Comparison of ENCODE assay signal across 24 cellular contexts in the genomic region with DNA sequence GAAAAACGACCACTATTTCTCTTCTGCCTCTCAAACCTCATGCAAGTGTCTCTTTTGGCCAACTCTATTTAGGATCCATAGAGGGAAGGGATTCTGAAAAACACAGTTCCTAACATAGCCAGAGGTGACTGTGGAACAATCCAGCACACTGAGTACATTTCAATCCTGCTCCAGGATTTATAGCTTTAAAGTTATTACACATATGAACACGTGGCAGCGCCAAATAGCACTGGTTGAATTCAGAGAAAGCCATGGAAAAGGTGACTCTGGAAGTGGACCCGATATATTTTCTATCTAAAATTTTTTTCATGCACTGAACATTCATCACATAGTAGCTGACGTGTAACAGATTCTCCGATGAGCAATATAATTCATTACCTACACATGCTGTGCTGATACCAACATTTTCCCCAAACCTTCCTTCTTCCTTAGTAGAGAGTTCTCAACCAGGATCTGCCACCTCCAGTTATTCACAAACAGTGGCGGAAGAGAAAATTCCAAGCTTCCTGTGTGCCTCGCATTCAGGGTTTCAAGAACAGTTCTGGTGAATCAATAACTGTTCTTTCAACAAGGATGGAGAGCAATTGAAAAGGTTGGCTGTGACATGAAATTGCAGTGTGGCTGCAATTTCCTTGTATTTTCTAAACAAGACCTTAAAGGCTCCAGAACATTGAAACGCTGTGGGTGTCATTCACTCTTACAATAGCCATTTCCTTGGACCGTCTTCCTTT. TPM values are rescaled to one million over a fixed set of nuclear protein-coding genes. Genes with fewer than 3 reads are reported as not detected.
A peak's percentile ranks its signal among the peaks of the same experiment; 100 is the strongest.
DNase-seq lines count a peak whose midpoint lies in the region; ATAC-seq and TF ChIP-seq lines count a peak whose summit lies in the region.
"Had no signal": no experiment of that assay in that cellular context is flagged by ENCODE, and none has a peak within 500 bp of the region (broad histone marks: within the 10 kb centered on the region; RNA-seq: fewer than 3 reads in every experiment).

No MANE protein-coding gene starts in this region.

- no peaks in the 10 kb centered on the region for H3K9me2 ChIP-seq in GM23338 (ENCODE audit: insufficient read depth)
- no peaks in the 10 kb centered on the region for H3K9me2 ChIP-seq in OCI-LY7 (ENCODE audit: insufficient read depth, low read length)
- no peaks in the 10 kb centered on the region for H3K9me2 ChIP-seq in hepatocyte (replicated peaks; ENCODE audit: insufficient read depth)

- H3K27me3 Mint-ChIP-seq in GM23338 (ENCODE audit: insufficient read depth, low read depth, poor library complexity) = peaks cover 3% of the 10 kb centered on the region
- H3K27me3 Mint-ChIP-seq in activated CD8-positive, alpha-beta T cell treated with anti-CD3 and anti-CD28 coated beads for 36 hours = peaks cover 4% of the 10 kb centered on the region

- H3K4me3 ChIP-seq in GM23338 (no peak overlapping the region), OCI-LY7 (ENCODE audit: low read depth, low read length, poor library complexity, severe bottlenecking) (no peak overlapping the region), hepatocyte (no peak overlapping the region), mucosa of descending colon (no peak overlapping the region), mammary epithelial cell (replicated peaks in 1 of 3; ENCODE audit: insufficient read depth in 1 of 3, low read depth in 2 of 3, low read length in 3 of 3) (no peak overlapping the region)
- H3K4me3 ChIP-seq: A549, BLaER1, MG63, SK-N-MC had no signal

- H3K9me3 ChIP-seq in OCI-LY7 (ENCODE audit: low read length) (no peaks in the 10 kb centered on the region), hepatocyte (ENCODE audit: low read depth) (no peaks in the 10 kb centered on the region), mucosa of descending colon (no peaks in the 10 kb centered on the region), mammary epithelial cell (replicated peaks; ENCODE audit: insufficient read depth, low read length) (no peaks in the 10 kb centered on the region)
- H3K9me3 ChIP-seq: A549, BLaER1, MG63 had no signal

- H3K79me2 ChIP-seq in GM23338 (replicated peaks; ENCODE audit: insufficient read depth) = no peaks in the 10 kb centered on the region
- H3K79me2 ChIP-seq in OCI-LY7 (ENCODE audit: insufficient read depth, low read depth, low read length) = no peaks in the 10 kb centered on the region
- H3K79me2 ChIP-seq in hepatocyte = no peaks in the 10 kb centered on the region
- H3K79me2 ChIP-seq in mammary epithelial cell (ENCODE audit: insufficient read depth, low read length) = no peaks in the 10 kb centered on the region

- H3K36me3 ChIP-seq in GM23338 (ENCODE audit: insufficient read depth) (no peaks in the 10 kb centered on the region), OCI-LY7 (ENCODE audit: insufficient read depth, low read length) (no peaks in the 10 kb centered on the region), hepatocyte (replicated peaks; ENCODE audit: insufficient read depth, low read depth) (no peaks in the 10 kb centered on the region), mucosa of descending colon (ENCODE audit: low read depth) (no peaks in the 10 kb centered on the region), mammary epithelial cell (ENCODE audit: insufficient read depth, low read length) (no peaks in the 10 kb centered on the region)
- H3K36me3 ChIP-seq: BLaER1, MG63 had no signal

- H3K27ac ChIP-seq in GM23338 (ENCODE audit: low read depth) (no peak overlapping the region), OCI-LY7 (ENCODE audit: low read depth, low read length, poor library complexity, severe bottlenecking) (no peak overlapping the region), hepatocyte (peak overlapping the region; percentile 71), mammary epithelial cell (ENCODE audit: insufficient read depth, low read depth, low read length) (no peak overlapping the region)
- H3K27ac ChIP-seq: A549, BLaER1, KMS-11, SK-N-MC had no signal

- WGBS in hepatocyte (ENCODE audit: low lambda C conversion rate, missing lambda C conversion rate) = 78% methylated on average over 10 of the region's 10 CpGs
- WGBS in mammary epithelial cell (ENCODE audit: low coverage, missing lambda C conversion rate) = 86% methylated on average over 10 of the region's 10 CpGs

- H3K4me1 Mint-ChIP-seq in GM23338 = no peaks in the 10 kb centered on the region; the same call in 2 of the 3 replicates
- H3K4me1 Mint-ChIP-seq in activated CD8-positive, alpha-beta T cell treated with anti-CD3 and anti-CD28 coated beads for 36 hours (ENCODE audit: low read depth) = no peaks in the 10 kb centered on the region
- H3K4me1 Mint-ChIP-seq: CD4-positive, alpha-beta memory T cell had no signal

- CTCF ChIA-PET in OCI-LY7 (lab: Charles Lee; ENCODE audit: unreplicated experiment) = no interaction called here
- CTCF ChIA-PET in activated CD8-positive, alpha-beta T cell treated with anti-CD3 and anti-CD28 coated beads for 36 hours (lab: Charles Lee) = no interaction called here
- CTCF ChIA-PET in mammary epithelial cell (lab: Charles Lee; ENCODE audit: low non-redundant PET) = no interaction called here

- H3F3A ChIP-seq in GM23338 (replicated peaks; ENCODE audit: low read depth) = no peaks in the 10 kb centered on the region

- no peaks in the 10 kb centered on the region for H3K36me3 Mint-ChIP-seq in GM23338 (ENCODE audit: low read depth)
- H3K36me3 Mint-ChIP-seq in activated CD8-positive, alpha-beta T cell treated with anti-CD3 and anti-CD28 coated beads for 36 hours (ENCODE audit: low read depth) = no peaks in the 10 kb centered on the region
- H3K36me3 Mint-ChIP-seq in activated naive CD4-positive, alpha-beta T cell treated with anti-CD3 and anti-CD28 coated beads, Interleukin-2, amount 50 U/mL, for 72 hours = no peaks in the 10 kb centered on the region
- H3K36me3 Mint-ChIP-seq: CD4-positive, alpha-beta memory T cell had no signal

- peak in 1 of 2 experiments; percentile 15; a peak in 2 of 4 replicates for TF ChIP-seq CTCF in GM23338 (conservative IDR thresholded peaks at IDR 0.05; ENCODE audit: low read depth in 2 of 2)
- TF ChIP-seq CTCF in OCI-LY7 (conservative IDR thresholded peaks at IDR 0.05; ENCODE audit: low read length) = no peak
- no peak for TF ChIP-seq CTCF in hepatocyte (IDR thresholded peaks at IDR 0.05; ENCODE audit: poor library complexity)
- no peak for TF ChIP-seq CTCF in mucosa of descending colon (IDR thresholded peaks at IDR 0.05)
- TF ChIP-seq CTCF in activated CD8-positive, alpha-beta T cell treated with anti-CD3 and anti-CD28 coated beads for 36 hours (IDR thresholded peaks at IDR 0.05) = no peak
- no peak for TF ChIP-seq CTCF in mammary epithelial cell (conservative IDR thresholded peaks at IDR 0.05 in 1 of 2, IDR thresholded peaks at IDR 0.05 in 1 of 2; ENCODE audit: extremely low read depth in 1 of 2, insufficient read depth in 1 of 2, low read depth in 1 of 2, low read length in 2 of 2)

- H3K27me3 ChIP-seq in GM23338 (ENCODE audit: insufficient read depth) (no peaks in the 10 kb centered on the region), hepatocyte (no peaks in the 10 kb centered on the region), mammary epithelial cell (ENCODE audit: insufficient read depth, low read length) (no peaks in the 10 kb centered on the region)
- H3K27me3 ChIP-seq: BLaER1, MG63 had no signal

- intact Hi-C loops in OCI-LY7 (cut with micrococcal nuclease; ENCODE audit: unreplicated experiment) = no loop called here
- intact Hi-C loops in mucosa of descending colon (cut with DNase I, micrococcal nuclease) = no loop called here
- intact Hi-C loops in activated CD8-positive, alpha-beta T cell treated with anti-CD3 and anti-CD28 coated beads for 36 hours (cut with micrococcal nuclease) = no loop called here
- intact Hi-C loops in mammary epithelial cell (cut with micrococcal nuclease) = no loop called here

- POLR2A ChIA-PET in OCI-LY7 (lab: Charles Lee) = no interaction called here
- POLR2A ChIA-PET in activated CD8-positive, alpha-beta T cell treated with anti-CD3 and anti-CD28 coated beads for 36 hours (lab: Charles Lee) = no interaction called here

- no TSS peak for BruUV-seq in OCI-LY7 (replicated peaks; lab: Mats Ljungman, UMichigan)
- BruUV-seq in mammary epithelial cell (replicated peaks; lab: Mats Ljungman, UMichigan) = no TSS peak

- peak overlapping the region; percentile 47; the same call in 1 of the 2 replicates for H2AFZ ChIP-seq in GM23338
- peak overlapping the region; percentile 57; the same call in 1 of the 2 replicates for H2AFZ ChIP-seq in OCI-LY7 (ENCODE audit: low read length)
- H2AFZ ChIP-seq in hepatocyte = peak overlapping the region; percentile 6
- H2AFZ ChIP-seq in mammary epithelial cell (ENCODE audit: low read depth, low read length) = no peak overlapping the region

- no peak overlapping the region for H3K4me2 ChIP-seq in GM23338
- H3K4me2 ChIP-seq in OCI-LY7 (ENCODE audit: low read length) = no peak overlapping the region
- H3K4me2 ChIP-seq in hepatocyte = peak overlapping the region; percentile 34
- no peak overlapping the region for H3K4me2 ChIP-seq in mammary epithelial cell (ENCODE audit: insufficient read depth, low read depth, low read length)
- H3K4me2 ChIP-seq: A549, BLaER1, KMS-11 had no signal

- H3K4me3 Mint-ChIP-seq in GM23338 = no peak overlapping the region
- no peak overlapping the region for H3K4me3 Mint-ChIP-seq in activated CD8-positive, alpha-beta T cell treated with anti-CD3 and anti-CD28 coated beads for 36 hours
- H3K4me3 Mint-ChIP-seq: CD4-positive, alpha-beta memory T cell had no signal

- H3K9ac ChIP-seq in mammary epithelial cell (ENCODE audit: insufficient read depth, low read length) = no peak overlapping the region
- H3K9ac ChIP-seq: BLaER1, KMS-11 had no signal

- H3K9me3 Mint-ChIP-seq in GM23338 = no peaks in the 10 kb centered on the region
- H3K9me3 Mint-ChIP-seq in activated CD8-positive, alpha-beta T cell treated with anti-CD3 and anti-CD28 coated beads for 36 hours = no peaks in the 10 kb centered on the region
- no peaks in the 10 kb centered on the region for H3K9me3 Mint-ChIP-seq in activated naive CD4-positive, alpha-beta T cell treated with anti-CD3 and anti-CD28 coated beads, Interleukin-2, amount 50 U/mL, for 72 hours
- H3K9me3 Mint-ChIP-seq: CD4-positive, alpha-beta memory T cell had no signal

- H3K4me1 ChIP-seq in GM23338 (ENCODE audit: insufficient read depth) (no peaks in the 10 kb centered on the region), OCI-LY7 (ENCODE audit: insufficient read depth, low read length, poor library complexity, severe bottlenecking) (peaks cover 3% of the 10 kb centered on the region), hepatocyte (ENCODE audit: insufficient read depth) (peaks cover 9% of the 10 kb centered on the region), mucosa of descending colon (ENCODE audit: low read depth) (peaks cover 13% of the 10 kb centered on the region), mammary epithelial cell (ENCODE audit: insufficient read depth, low read length) (no peaks in the 10 kb centered on the region)
- H3K4me1 ChIP-seq: A549, BLaER1 had no signal

- DNase-seq in GM23338 (ENCODE audit: low spot score) (no peak), OCI-LY7 (ENCODE audit: low spot score) (no peak), hepatocyte (ENCODE audit: low spot score) (no peak), mucosa of descending colon (peak in 1 of 3 donors; percentile 42), Kasumi-1 (lab: John Stamatoyannopoulos, UW) (no peak), mammary epithelial cell (no peak)
- DNase-seq in activated CD8-positive, alpha-beta T cell treated with anti-CD3 and anti-CD28 coated beads for 36 hours = no peak
- DNase-seq in activated naive CD4-positive, alpha-beta T cell treated with anti-CD3 and anti-CD28 coated beads, Interleukin-2, amount 50 U/mL, for 72 hours (ENCODE audit: low spot score in 2 of 2) = no peak
- DNase-seq: CD4-positive, alpha-beta memory T cell; GF-D8; MG63; NCI-H1092; NCI-H1436 treated with DMSO at 0.1 percent for 48 hours; NCI-H2029 treated with DMSO at 0.1 percent for 48 hours; NCI-H2171 treated with DMSO at 0.1 percent for 48 hours; NCI-H446; NCI-H526 treated with DMSO at 0.1 percent for 48 hours; SHP77 had no signal

- dilution Hi-C loops in mammary epithelial cell (cut with HindIII; ENCODE audit: low sequenced_read_pairs) = loop anchor here (25.0 kb wide), 1 partner anchor 146 kb away; no protein-coding TSS in a partner anchor

- in situ Hi-C loops in mammary epithelial cell (cut with MboI; ENCODE audit: low sequenced_read_pairs in 2 of 2) = loop anchor here (10.0 to 25.0 kb wide), 2 partner anchors 149 to 396 kb away; no protein-coding TSS in a partner anchor

- no peaks in the 10 kb centered on the region for H4K20me1 ChIP-seq in GM23338 (replicated peaks; ENCODE audit: insufficient read depth)
- H4K20me1 ChIP-seq in OCI-LY7 (ENCODE audit: insufficient read depth, low read length) = no peaks in the 10 kb centered on the region
- H4K20me1 ChIP-seq in hepatocyte (ENCODE audit: insufficient read depth, poor library complexity, severe bottlenecking) = no peaks in the 10 kb centered on the region
- no peaks in the 10 kb centered on the region for H4K20me1 ChIP-seq in mammary epithelial cell (ENCODE audit: insufficient read depth, low read length)
- H4K20me1 ChIP-seq: BLaER1 had no signal

- ATAC-seq in GM23338 = no peak
- ATAC-seq in mucosa of descending colon = peak; percentile 82
- ATAC-seq in activated CD8-positive, alpha-beta T cell treated with anti-CD3 and anti-CD28 coated beads for 36 hours = no peak
- no peak for ATAC-seq in activated naive CD4-positive, alpha-beta T cell treated with anti-CD3 and anti-CD28 coated beads, Interleukin-2, amount 50 U/mL, for 72 hours
- ATAC-seq: A549 had no signal

- no peak overlapping the region for H3K27ac Mint-ChIP-seq in GM23338
- H3K27ac Mint-ChIP-seq in activated CD8-positive, alpha-beta T cell treated with anti-CD3 and anti-CD28 coated beads for 36 hours = no peak overlapping the region
- no peak overlapping the region for H3K27ac Mint-ChIP-seq in activated naive CD4-positive, alpha-beta T cell treated with anti-CD3 and anti-CD28 coated beads, Interleukin-2, amount 50 U/mL, for 72 hours

RNA-seq across cellular contexts. Expression of a gene that starts 25.7 kb away (rescaled TPM):
- total RNA-seq in GM23338 (2014; rRNA removed; shearing (Covaris generic)) = not detected in 2 replicates
- polyA plus RNA-seq in GM23338 (2016; fragmentation: Nextera tagmentation; extraction: Ambion mirVana) = not detected in 2 replicates
- not detected in 2 replicates for total RNA-seq in OCI-LY7 (2014; rRNA removed; shearing (Covaris generic))
- total RNA-seq in OCI-LY7 (2022) = not detected in 2 replicates
- total RNA-seq in hepatocyte = 2,638 and 3,184 TPM in 2 replicates
- 3,342 and 4,943 TPM in 2 replicates for polyA plus RNA-seq in hepatocyte
- total RNA-seq in mucosa of descending colon = 1 to 10 TPM in 1 of 3 donors, under 1 TPM in 1, not detected in 1; 0.51 to 2.1 TPM
- not detected for total RNA-seq in activated CD8-positive, alpha-beta T cell treated with anti-CD3 and anti-CD28 coated beads for 36 hours
- total RNA-seq in activated naive CD4-positive, alpha-beta T cell treated with anti-CD3 and anti-CD28 coated beads, Interleukin-2, amount 50 U/mL, for 72 hours = not detected
- not detected for total RNA-seq in mammary epithelial cell
- not detected for polyA plus RNA-seq in mammary epithelial cell
- not detected for polyA minus RNA-seq in mammary epithelial cell
- total RNA-seq: CD4-positive, alpha-beta memory T cell; H4; RPMI7951 had no signal
- polyA plus RNA-seq: CD4-positive, alpha-beta memory T cell had no signal

Comparison
In these comparisons a context has a peak if more than half of its experiments do, and no peak if none do; other contexts are left out.
1. RNA of a gene that starts 25.7 kb away (total RNA-seq): 2,638 to 3,184 TPM in hepatocyte; 0.51 to 2.1 TPM in mucosa of descending colon, not detected in GM23338, not detected in OCI-LY7, not detected in activated CD8-positive, alpha-beta T cell treated with anti-CD3 and anti-CD28 coated beads for 36 hours, not detected in activated naive CD4-positive, alpha-beta T cell treated with anti-CD3 and anti-CD28 coated beads, Interleukin-2, amount 50 U/mL, for 72 hours and not detected in mammary epithelial cell; every median in the first group is over 100 times any median in the second.